11 cellular contexts compared by ENCODE assay signal in genomic region chr12:30515351-30515750, GRCh38.
DNase-seq lines count a peak whose midpoint lies in the region; ATAC-seq and TF ChIP-seq lines count a peak whose summit lies in the region.
"Had no signal": no experiment of that assay in that cellular context is flagged by ENCODE, and none has a peak within 500 bp of the region (broad histone marks: within the 10 kb centered on the region; RNA-seq: fewer than 3 reads in every experiment).

No MANE protein-coding gene starts in this region.

- TF ChIP-seq CTCF in PC-9 (conservative IDR thresholded peaks at IDR 0.05) = 0 out of 2 replicates have a peak, but pooled peaks have one; percentile 28
- peak; percentile 46 for TF ChIP-seq CTCF in foreskin keratinocyte (conservative IDR thresholded peaks at IDR 0.05)

- ATAC-seq in foreskin keratinocyte (no peak), GM18861 (IDR thresholded peaks at IDR 0.05; ENCODE audit: unreplicated experiment) (no peak)

- no peaks in the 10 kb centered on the region for H3F3A ChIP-seq in PC-9 (ENCODE audit: insufficient read depth, low read depth)

- no peaks in the 10 kb centered on the region for H3K4me1 ChIP-seq in PC-9 (replicated peaks; ENCODE audit: insufficient read depth)
- H3K4me1 ChIP-seq in foreskin keratinocyte = peaks cover 11% of the 10 kb centered on the region
- H3K4me1 ChIP-seq: sigmoid colon had no signal

- no peaks in the 10 kb centered on the region for H3K79me2 ChIP-seq in PC-9 (ENCODE audit: low read depth)

- no peaks in the 10 kb centered on the region for H3K9me2 ChIP-seq in PC-9 (ENCODE audit: insufficient read depth)

- H3K27me3 ChIP-seq in PC-9 (ENCODE audit: insufficient read depth, low read depth) = no peaks in the 10 kb centered on the region
- H3K27me3 ChIP-seq in foreskin keratinocyte = no peaks in the 10 kb centered on the region
- H3K27me3 ChIP-seq: sigmoid colon had no signal

- no peak overlapping the region for H3K4me2 ChIP-seq in PC-9

- no peak overlapping the region for H3K4me3 ChIP-seq in PC-9
- H3K4me3 ChIP-seq: sigmoid colon had no signal

- intact Hi-C loops in PC-9 (cut with micrococcal nuclease; ENCODE audit: unreplicated experiment) = no loop called here

- CTCF ChIA-PET in PC-9 (lab: Charles Lee) = no interaction called here

- H3K36me3 ChIP-seq in PC-9 (ENCODE audit: low read depth) = no peaks in the 10 kb centered on the region
- H3K36me3 ChIP-seq: sigmoid colon had no signal

- DNase-seq in SHP77 treated with DMSO at 0.1 percent for 48 hours (lab: John Stamatoyannopoulos, UW) (peak; percentile 8), SHP77 (lab: John Stamatoyannopoulos, UW) (no peak), PC-9 (no peak), foreskin keratinocyte (no peak), smooth muscle cell of the brain vasculature (ENCODE audit: low read depth, low spot score) (peak; percentile 9), H4 (ENCODE audit: low spot score) (no peak), DMS153 treated with DMSO at 0.1 percent for 48 hours (lab: John Stamatoyannopoulos, UW; ENCODE audit: unreplicated experiment) (no peak)
- DNase-seq: activated CD4-positive, alpha-beta T cell treated with anti-CD3 and anti-CD28 coated beads, Interleukin-2, amount 10 ng/mL, durations not matched to agents 24 days and 14 days; NK-92 treated with Interleukin-12 subunit alpha and Interleukin-12 subunit beta, amount 100 ng/mL, for 24 hours; sigmoid colon had no signal

- H3K27ac ChIP-seq in PC-9 (no peak overlapping the region), foreskin keratinocyte (no peak overlapping the region)
- H3K27ac ChIP-seq: sigmoid colon had no signal

- H4K20me1 ChIP-seq in PC-9 (ENCODE audit: insufficient read depth) = no peaks in the 10 kb centered on the region

- BruUV-seq in PC-9 (replicated peaks; lab: Mats Ljungman, UMichigan) = no TSS peak

- peaks cover 7% of the 10 kb centered on the region; the same call in 1 of the 2 replicates for H3K9me3 ChIP-seq in PC-9 (ENCODE audit: insufficient read depth, low read depth)
- H3K9me3 ChIP-seq: sigmoid colon had no signal

- POLR2A ChIA-PET in PC-9 (lab: Charles Lee; ENCODE audit: unreplicated experiment) = no interaction called here

- H2AFZ ChIP-seq in PC-9 = no peak overlapping the region

Comparison
In these comparisons a context has a peak if more than half of its experiments do, and no peak if none do; other contexts are left out.
1. DNase-seq: peak in SHP77 treated with DMSO at 0.1 percent for 48 hours (single experiment) and smooth muscle cell of the brain vasculature (single experiment); none in SHP77 (0 of 2), PC-9 (0 of 2), foreskin keratinocyte (0 of 2), H4 (single experiment) and DMS153 treated with DMSO at 0.1 percent for 48 hours (single experiment).